ENCODE assay signal across 1 cellular context in the genomic region with DNA sequence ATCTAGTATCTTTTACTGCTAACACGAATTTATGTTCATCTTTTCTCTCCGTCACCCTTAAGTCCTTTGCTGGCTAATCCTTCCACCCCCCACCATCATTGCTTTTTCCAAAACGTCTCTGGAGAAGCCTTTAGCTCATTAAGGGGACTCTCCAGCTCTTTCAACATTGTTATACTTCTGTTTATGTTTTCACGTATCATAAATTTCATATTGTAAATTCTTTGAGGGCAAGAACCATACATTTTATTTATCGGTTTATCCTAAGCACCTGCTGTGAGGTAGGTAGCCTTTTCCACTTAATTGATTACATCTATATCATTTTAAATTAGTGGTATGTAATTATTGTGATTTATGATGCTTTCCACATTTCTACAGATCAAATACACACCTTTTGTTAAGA.
TF ChIP-seq lines count a peak whose summit lies in the region.

No MANE protein-coding gene starts in this region.

TF ChIP-seq in HEK293, 187 proteins besides CTCF, POLR2A, EP300 and RAD21 (continued from another document):
- TF ChIP-seq HIC1 (tag by site-specific recombination; IDR thresholded peaks at IDR 0.05) (peak; percentile 55; the same call in 1 of the 2 replicates), GLIS1 (tag by site-specific recombination; IDR thresholded peaks at IDR 0.05) (peak; percentile 54), ZNF423 (tag by site-specific recombination; IDR thresholded peaks at IDR 0.05) (no peak), ZNF175 (tag by site-specific recombination; IDR thresholded peaks at IDR 0.05) (no peak)
- TF ChIP-seq, protein P1, sequence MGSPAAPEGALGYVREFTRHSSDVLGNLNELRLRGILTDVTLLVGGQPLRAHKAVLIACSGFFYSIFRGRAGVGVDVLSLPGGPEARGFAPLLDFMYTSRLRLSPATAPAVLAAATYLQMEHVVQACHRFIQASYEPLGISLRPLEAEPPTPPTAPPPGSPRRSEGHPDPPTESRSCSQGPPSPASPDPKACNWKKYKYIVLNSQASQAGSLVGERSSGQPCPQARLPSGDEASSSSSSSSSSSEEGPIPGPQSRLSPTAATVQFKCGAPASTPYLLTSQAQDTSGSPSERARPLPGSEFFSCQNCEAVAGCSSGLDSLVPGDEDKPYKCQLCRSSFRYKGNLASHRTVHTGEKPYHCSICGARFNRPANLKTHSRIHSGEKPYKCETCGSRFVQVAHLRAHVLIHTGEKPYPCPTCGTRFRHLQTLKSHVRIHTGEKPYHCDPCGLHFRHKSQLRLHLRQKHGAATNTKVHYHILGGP (tag by site-specific recombination; IDR thresholded peaks at IDR 0.05) = peak; percentile 65
